1 cellular context compared by ENCODE assay signal in genomic region chr4:104559502-104559901, GRCh38.
TF ChIP-seq lines count a peak whose summit lies in the region.

No MANE protein-coding gene starts in this region.

TF ChIP-seq in WTC11, 78 proteins besides CTCF, POLR2A, EP300 and RAD21 (continued from another document):
- TF ChIP-seq E2F1 (CRISPR knock-in tag; IDR thresholded peaks at IDR 0.05), result no peak
- no peak for TF ChIP-seq ETV6 (CRISPR knock-in tag; IDR thresholded peaks at IDR 0.05)
- no peak for TF ChIP-seq OVOL2 (CRISPR knock-in tag; IDR thresholded peaks at IDR 0.05; ENCODE audit: borderline replicate concordance)
- no peak for TF ChIP-seq E2F4 (CRISPR knock-in tag; IDR thresholded peaks at IDR 0.05; ENCODE audit: borderline replicate concordance, low read depth)
